16 cellular contexts compared by ENCODE assay signal in genomic region chr3:57600195-57600594, GRCh38. TPM values are rescaled to one million over a fixed set of nuclear protein-coding genes. Genes with fewer than 3 reads are reported as not detected.
DNase-seq lines count a peak whose midpoint lies in the region; ATAC-seq and TF ChIP-seq lines count a peak whose summit lies in the region.
"Had no signal": no experiment of that assay in that cellular context is flagged by ENCODE, and none has a peak within 500 bp of the region (broad histone marks: within the 10 kb centered on the region; RNA-seq: fewer than 3 reads in every experiment).

No MANE protein-coding gene starts in this region.

- TF ChIP-seq CTCF in GM10248 (IDR thresholded peaks at IDR 0.05; ENCODE audit: control extremely low read depth, extremely low read depth, low read depth, missing control alignments): no peak
- TF ChIP-seq CTCF in RWPE1 (conservative IDR thresholded peaks at IDR 0.05; ENCODE audit: low read depth): no peak

- peak overlapping the region; percentile 1 for H3K27ac Mint-ChIP-seq in activated CD8-positive, alpha-beta memory T cell treated with anti-CD3 and anti-CD28 coated beads, Interleukin-2, amount 10 ng/mL, durations not matched to agents 7 days and 5 days
- peak overlapping the region in 2 of 3 donors; percentile 32 to 73 for H3K27ac Mint-ChIP-seq in CD4-positive, CD25-positive, alpha-beta regulatory T cell
- H3K27ac Mint-ChIP-seq in CD8-positive, alpha-beta memory T cell: peak overlapping the region in 5 of 8 donors; percentile 37 to 54 (median 45)
- H3K27ac Mint-ChIP-seq in central memory CD8-positive, alpha-beta T cell (ENCODE audit: low read depth): peak overlapping the region; percentile 97

- H3K9me3 Mint-ChIP-seq in activated CD8-positive, alpha-beta memory T cell treated with anti-CD3 and anti-CD28 coated beads, Interleukin-2, amount 10 ng/mL, durations not matched to agents 7 days and 5 days (ENCODE audit: low read depth): peaks cover 2% of the 10 kb centered on the region
- no peaks in the 10 kb centered on the region for H3K9me3 Mint-ChIP-seq in CD4-positive, CD25-positive, alpha-beta regulatory T cell
- peaks cover 0 to 2% (median 0%) of the 10 kb centered on the region in 5 donors for H3K9me3 Mint-ChIP-seq in CD8-positive, alpha-beta memory T cell
- no peaks in the 10 kb centered on the region for H3K9me3 Mint-ChIP-seq in central memory CD8-positive, alpha-beta T cell

- no peaks in the 10 kb centered on the region for H3K27me3 Mint-ChIP-seq in activated CD8-positive, alpha-beta memory T cell treated with anti-CD3 and anti-CD28 coated beads, Interleukin-2, amount 10 ng/mL, durations not matched to agents 7 days and 5 days
- no peaks in the 10 kb centered on the region for H3K27me3 Mint-ChIP-seq in CD4-positive, CD25-positive, alpha-beta regulatory T cell
- peaks cover 0 to 1% of the 10 kb centered on the region in 2 donors for H3K27me3 Mint-ChIP-seq in CD8-positive, alpha-beta memory T cell
- H3K27me3 Mint-ChIP-seq in central memory CD8-positive, alpha-beta T cell: no peaks in the 10 kb centered on the region

- no peak for DNase-seq in activated CD8-positive, alpha-beta memory T cell treated with anti-CD3 and anti-CD28 coated beads, Interleukin-2, amount 10 ng/mL, durations not matched to agents 7 days and 5 days
- DNase-seq in activated CD8-positive, alpha-beta memory T cell treated with anti-CD3 and anti-CD28 coated beads for 24 hours: no peak
- DNase-seq in CD4-positive, CD25-positive, alpha-beta regulatory T cell: no peak
- DNase-seq in CD8-positive, alpha-beta memory T cell: no peak
- no peak for DNase-seq in central memory CD8-positive, alpha-beta T cell (ENCODE audit: low spot score in 2 of 2)
- no peak for DNase-seq in GM10248 (ENCODE audit: extremely low spot score)
- no peak for DNase-seq in SJCRH30
- DNase-seq in RWPE1 (ENCODE audit: low spot score): no peak
- DNase-seq: AML-193, GF-D8, GM23248, NCI-H1436, NCI-H2029 treated with DMSO at 0.1 percent for 48 hours, NCI-H510A, NCI-H82, Peyer's patch had no signal

- CTCF ChIA-PET in activated CD8-positive, alpha-beta memory T cell treated with anti-CD3 and anti-CD28 coated beads, Interleukin-2, amount 10 ng/mL, durations not matched to agents 7 days and 5 days (lab: Charles Lee): interaction anchor here (1.2 kb wide), 1 partner anchor 89 kb away, joined by 4 read pairs; no protein-coding TSS in a partner anchor
- CTCF ChIA-PET in CD8-positive, alpha-beta memory T cell (lab: Charles Lee): no interaction called here
- CTCF ChIA-PET in GM10248 (lab: Yijun Ruan, JAX) (interaction anchor here (1.1 to 1.3 kb wide), 2 partner anchors 17 to 80 kb away, joined by 3 to 4 read pairs; no protein-coding TSS in a partner anchor), RWPE1 (lab: Yijun Ruan, JAX) (no interaction called here)

- POLR2A ChIA-PET in CD8-positive, alpha-beta memory T cell (lab: Charles Lee): interaction anchor here (0.6 kb wide), 2 partner anchors 24 to 76 kb away, joined by 6 to 7 read pairs; no protein-coding TSS in a partner anchor
- POLR2A ChIA-PET in GM10248 (lab: Yijun Ruan, JAX): no interaction called here
- POLR2A ChIA-PET in RWPE1 (lab: Yijun Ruan, JAX; ENCODE audit: low non-redundant PET): no interaction called here

- no peak overlapping the region for H3K4me3 Mint-ChIP-seq in activated CD8-positive, alpha-beta memory T cell treated with anti-CD3 and anti-CD28 coated beads, Interleukin-2, amount 10 ng/mL, durations not matched to agents 7 days and 5 days
- H3K4me3 Mint-ChIP-seq in CD4-positive, CD25-positive, alpha-beta regulatory T cell: no peak overlapping the region
- peak overlapping the region in 2 of 7 donors; percentile 8 to 27 for H3K4me3 Mint-ChIP-seq in CD8-positive, alpha-beta memory T cell
- H3K4me3 Mint-ChIP-seq in central memory CD8-positive, alpha-beta T cell: no peak overlapping the region

- ATAC-seq in activated CD8-positive, alpha-beta memory T cell treated with anti-CD3 and anti-CD28 coated beads, Interleukin-2, amount 10 ng/mL, durations not matched to agents 7 days and 5 days: no peak
- no peak for ATAC-seq in CD4-positive, CD25-positive, alpha-beta regulatory T cell (ENCODE audit: low read depth in 2 of 2)
- no peak for ATAC-seq in central memory CD8-positive, alpha-beta T cell (replicated peaks; ENCODE audit: extremely low read depth, poor library complexity, severe bottlenecking)

- H3K4me3 ChIP-seq in CD4-positive, CD25-positive, alpha-beta regulatory T cell (ENCODE audit: low read depth, low read length): no peak overlapping the region
- no peak overlapping the region for H3K4me3 ChIP-seq in CD8-positive, alpha-beta memory T cell (ENCODE audit: low read length)
- no peak overlapping the region for H3K4me3 ChIP-seq in SJCRH30
- H3K4me3 ChIP-seq: GM23248, Peyer's patch had no signal

- H3K36me3 ChIP-seq in CD4-positive, CD25-positive, alpha-beta regulatory T cell (ENCODE audit: control insufficient read depth, insufficient read depth, low read length): no peaks in the 10 kb centered on the region
- H3K36me3 ChIP-seq in CD8-positive, alpha-beta memory T cell (ENCODE audit: insufficient read depth, low read length): no peaks in the 10 kb centered on the region
- H3K36me3 ChIP-seq in SJCRH30: peaks cover 3% of the 10 kb centered on the region; the same call in 1 of the 2 replicates
- H3K36me3 ChIP-seq: Peyer's patch had no signal

- H3K27me3 ChIP-seq in CD4-positive, CD25-positive, alpha-beta regulatory T cell (ENCODE audit: control insufficient read depth, insufficient read depth, low read length): no peaks in the 10 kb centered on the region
- H3K27me3 ChIP-seq in CD8-positive, alpha-beta memory T cell (ENCODE audit: insufficient read depth, low read length, poor library complexity, severe bottlenecking): no peaks in the 10 kb centered on the region
- H3K27me3 ChIP-seq in SJCRH30: no peaks in the 10 kb centered on the region
- H3K27me3 ChIP-seq: Peyer's patch had no signal

- peaks cover 12% of the 10 kb centered on the region for H3K4me1 Mint-ChIP-seq in activated CD8-positive, alpha-beta memory T cell treated with anti-CD3 and anti-CD28 coated beads, Interleukin-2, amount 10 ng/mL, durations not matched to agents 7 days and 5 days
- peaks cover 18 to 43% (median 30%) of the 10 kb centered on the region in 4 donors for H3K4me1 Mint-ChIP-seq in CD4-positive, CD25-positive, alpha-beta regulatory T cell
- H3K4me1 Mint-ChIP-seq in CD8-positive, alpha-beta memory T cell: peaks cover 33 to 36% (median 35%) of the 10 kb centered on the region in 3 donors
- peaks cover 31% of the 10 kb centered on the region for H3K4me1 Mint-ChIP-seq in central memory CD8-positive, alpha-beta T cell

- peaks cover 35% of the 10 kb centered on the region for H3K4me1 ChIP-seq in CD4-positive, CD25-positive, alpha-beta regulatory T cell (ENCODE audit: control insufficient read depth, insufficient read depth, low read length, poor library complexity, severe bottlenecking)
- H3K4me1 ChIP-seq in CD8-positive, alpha-beta memory T cell (ENCODE audit: insufficient read depth, low read length): peaks cover 22% of the 10 kb centered on the region
- no peaks in the 10 kb centered on the region for H3K4me1 ChIP-seq in SJCRH30

- H3K27ac ChIP-seq in CD4-positive, CD25-positive, alpha-beta regulatory T cell (ENCODE audit: insufficient read depth, low read length, poor library complexity, severe bottlenecking): peak overlapping the region; percentile 99
- H3K27ac ChIP-seq in CD8-positive, alpha-beta memory T cell (ENCODE audit: low read depth, low read length): no peak overlapping the region
- H3K27ac ChIP-seq in SJCRH30 (no peak overlapping the region), RWPE1 (no peak overlapping the region)
- H3K27ac ChIP-seq: Peyer's patch had no signal

- peaks cover 20% of the 10 kb centered on the region for H3K36me3 Mint-ChIP-seq in activated CD8-positive, alpha-beta memory T cell treated with anti-CD3 and anti-CD28 coated beads, Interleukin-2, amount 10 ng/mL, durations not matched to agents 7 days and 5 days
- H3K36me3 Mint-ChIP-seq in CD4-positive, CD25-positive, alpha-beta regulatory T cell: peaks cover 6% of the 10 kb centered on the region
- H3K36me3 Mint-ChIP-seq in CD8-positive, alpha-beta memory T cell: peaks cover 3 to 25% (median 5%) of the 10 kb centered on the region in 3 donors
- H3K36me3 Mint-ChIP-seq in central memory CD8-positive, alpha-beta T cell (ENCODE audit: insufficient read depth): peaks cover 23% of the 10 kb centered on the region

- H3K9me3 ChIP-seq in CD4-positive, CD25-positive, alpha-beta regulatory T cell (ENCODE audit: control insufficient read depth in 2 of 2, low read length in 2 of 2): no peaks in the 10 kb centered on the region
- no peaks in the 10 kb centered on the region for H3K9me3 ChIP-seq in CD8-positive, alpha-beta memory T cell (ENCODE audit: low read length)
- no peaks in the 10 kb centered on the region for H3K9me3 ChIP-seq in SJCRH30 (replicated peaks)
- H3K9me3 ChIP-seq: Peyer's patch had no signal

RNA-seq across cellular contexts. Expression of gene ARF4, which starts 3.1 kb away (rescaled TPM):
- total RNA-seq in activated CD8-positive, alpha-beta memory T cell treated with anti-CD3 and anti-CD28 coated beads, Interleukin-2, amount 10 ng/mL, durations not matched to agents 7 days and 5 days: 10 to 100 TPM; 51.3 to 61.6 TPM
- 84.6 TPM for total RNA-seq in CD4-positive, CD25-positive, alpha-beta regulatory T cell
- polyA plus RNA-seq in CD4-positive, CD25-positive, alpha-beta regulatory T cell: 100 to 1,000 TPM; 123 to 144 (median 132) TPM
- 10 to 100 TPM; 74.4 to 78.5 TPM for total RNA-seq in CD8-positive, alpha-beta memory T cell
- 124 TPM for polyA plus RNA-seq in CD8-positive, alpha-beta memory T cell
- 179 and 180 TPM in 2 replicates for total RNA-seq in SJCRH30 (2014; rRNA removed; shearing (Covaris generic))

RNA-seq across cellular contexts. Expression of gene PDE12, which starts 44.1 kb away (rescaled TPM):
- total RNA-seq in activated CD8-positive, alpha-beta memory T cell treated with anti-CD3 and anti-CD28 coated beads, Interleukin-2, amount 10 ng/mL, durations not matched to agents 7 days and 5 days: 10 to 100 TPM; 30.3 to 36.5 TPM
- total RNA-seq in CD4-positive, CD25-positive, alpha-beta regulatory T cell: 33.2 TPM
- 10 to 100 TPM; 16.0 to 26.2 (median 19.1) TPM for polyA plus RNA-seq in CD4-positive, CD25-positive, alpha-beta regulatory T cell
- 10 to 100 TPM; 31.6 to 33.3 TPM for total RNA-seq in CD8-positive, alpha-beta memory T cell
- 15.5 TPM for polyA plus RNA-seq in CD8-positive, alpha-beta memory T cell
- total RNA-seq in SJCRH30 (2014; rRNA removed; shearing (Covaris generic)): 14.4 and 16.2 TPM in 2 replicates

RNA-seq across cellular contexts. Expression of gene DNAH12, which starts 56.1 kb away (rescaled TPM):
- under 1 TPM in 1 of 2 experiments, not detected in 1; 0.06 TPM for total RNA-seq in activated CD8-positive, alpha-beta memory T cell treated with anti-CD3 and anti-CD28 coated beads, Interleukin-2, amount 10 ng/mL, durations not matched to agents 7 days and 5 days
- total RNA-seq in CD4-positive, CD25-positive, alpha-beta regulatory T cell: 0.22 TPM
- not detected for polyA plus RNA-seq in CD4-positive, CD25-positive, alpha-beta regulatory T cell
- total RNA-seq in CD8-positive, alpha-beta memory T cell: under 1 TPM; 0.09 to 0.13 TPM
- polyA plus RNA-seq in CD8-positive, alpha-beta memory T cell: not detected
- 1.3 and 1.4 TPM in 2 replicates for total RNA-seq in SJCRH30 (2014; rRNA removed; shearing (Covaris generic))

Comparison
In these comparisons a context has a peak if more than half of its experiments do, and no peak if none do; other contexts are left out.
1. H3K27ac Mint-ChIP-seq: peak in every context shown above with its lines; median percentile 97 in central memory CD8-positive, alpha-beta T cell; 52 in CD4-positive, CD25-positive, alpha-beta regulatory T cell; 45 in CD8-positive, alpha-beta memory T cell; 1 in activated CD8-positive, alpha-beta memory T cell treated with anti-CD3 and anti-CD28 coated beads, Interleukin-2, amount 10 ng/mL, durations not matched to agents 7 days and 5 days.
2. CTCF ChIA-PET loops: an anchor here in activated CD8-positive, alpha-beta memory T cell treated with anti-CD3 and anti-CD28 coated beads, Interleukin-2, amount 10 ng/mL, durations not matched to agents 7 days and 5 days (1.2 kb wide) and GM10248 (1.1 to 1.3 kb wide); none called in CD8-positive, alpha-beta memory T cell and RWPE1.